In genomic region chr1:53303651-53304515, GRCh38 we compare ENCODE assay signal across 17 cellular contexts. TPM values are rescaled to one million over a fixed set of nuclear protein-coding genes. Genes with fewer than 3 reads are reported as not detected.
DNase-seq lines count a peak whose midpoint lies in the region; ATAC-seq, FAIRE-seq and TF ChIP-seq lines count a peak whose summit lies in the region.
"Had no signal": no experiment of that assay in that cellular context is flagged by ENCODE, and none has a peak within 500 bp of the region (broad histone marks: within the 10 kb centered on the region; RNA-seq: fewer than 3 reads in every experiment).

No MANE protein-coding gene starts in this region.

- H3K9ac ChIP-seq in HUES48 (ENCODE audit: low read depth, low read length) (no peak overlapping the region), HepG2 (ENCODE audit: insufficient read depth, low read depth, low read length) (no peak overlapping the region)

- H3K27me3 ChIP-seq in HUES48 (ENCODE audit: control insufficient read depth, insufficient read depth, low read length) (no peaks in the 10 kb centered on the region), HepG2 (ENCODE audit: control insufficient read depth in 1 of 2, insufficient read depth in 2 of 2, low read length in 2 of 2) (no peaks in the 10 kb centered on the region; a peak in 1 of 5 replicates), foreskin keratinocyte (no peaks in the 10 kb centered on the region)
- H3K27me3 ChIP-seq: gastrocnemius medialis had no signal

- H3K79me2 ChIP-seq in HepG2 (ENCODE audit: insufficient read depth, low read length), result peaks cover 2% of the 10 kb centered on the region

- H3K36me3 ChIP-seq in HUES48 (ENCODE audit: control insufficient read depth, insufficient read depth, low read length) (peaks cover 6% of the 10 kb centered on the region; the same call in 1 of the 2 replicates), HepG2 (replicated peaks in 1 of 2; ENCODE audit: control insufficient read depth in 1 of 2, insufficient read depth in 2 of 2, low read length in 2 of 2) (peaks cover 1 to 9% of the 10 kb centered on the region in 2 experiments; a peak in 2 of 5 replicates)
- H3K36me3 ChIP-seq: cardiac muscle cell, gastrocnemius medialis had no signal

- H3K4me3 ChIP-seq in HUES48 (ENCODE audit: low read depth, low read length) (no peak overlapping the region), HepG2 (replicated peaks in 1 of 3; ENCODE audit: insufficient read depth in 1 of 3, low read depth in 2 of 3, low read length in 3 of 3) (no peak overlapping the region)
- H3K4me3 ChIP-seq: cardiac muscle cell, gastrocnemius medialis had no signal

- intact Hi-C loops in HepG2 (cut with micrococcal nuclease; ENCODE audit: unreplicated experiment), result no loop called here

- H4K20me1 ChIP-seq in HepG2 (ENCODE audit: insufficient read depth, low read length), result 0 out of 2 replicates have a peak, but pooled peaks cover 3% of the 10 kb centered on the region

- 0 out of 2 replicates have a peak, but pooled peaks cover 6% of the 10 kb centered on the region for H3K4me1 ChIP-seq in HUES48 (ENCODE audit: control insufficient read depth, insufficient read depth, low read length)
- peaks cover 4% of the 10 kb centered on the region for H3K4me1 ChIP-seq in HepG2 (ENCODE audit: insufficient read depth, low read length)
- H3K4me1 ChIP-seq in foreskin keratinocyte, result no peaks in the 10 kb centered on the region
- H3K4me1 ChIP-seq: gastrocnemius medialis had no signal

- no peak for TF ChIP-seq RAD21 in HepG2 (CRISPR knock-in tag; IDR thresholded peaks at IDR 0.05)

- H3K27ac ChIP-seq in HUES48 (ENCODE audit: low read depth, low read length) (peak overlapping the region; percentile 32), angular gyrus (ENCODE audit: low read depth, low read length) (peak overlapping the region; percentile 62), HepG2 (ENCODE audit: extremely low read length, insufficient read depth, low read length) (no peak overlapping the region), foreskin keratinocyte (no peak overlapping the region)
- H3K27ac ChIP-seq: cardiac muscle cell, gastrocnemius medialis, VCaP had no signal

- FAIRE-seq in HepG2 (lab: Jason Lieb, UNC), result no peak
- FAIRE-seq: GM19239, urothelium cell line had no signal

- no peak for ATAC-seq in HepG2
- ATAC-seq in foreskin keratinocyte, result no peak
- ATAC-seq: gastrocnemius medialis had no signal

- POLR2A ChIA-PET in HepG2 (lab: Yijun Ruan, JAX), result no interaction called here

- DNase-seq in Ammon's horn (ENCODE audit: low spot score) (peak; percentile 45), left kidney (ENCODE audit: low read depth, low spot score) (peak; percentile 73), HepG2 (ENCODE audit: low spot score) (no peak), NCI-H526 treated with DMSO at 0.1 percent for 48 hours (lab: John Stamatoyannopoulos, UW) (no peak), foreskin keratinocyte (no peak), dedifferentiated amniotic fluid mesenchymal stem cell (ENCODE audit: extremely low spot score) (no peak)
- DNase-seq: activated naive CD4-positive, alpha-beta T cell treated with anti-CD3 and anti-CD28 coated beads for 36 hours; Calu3; gastrocnemius medialis; mesenchymal stem cell; NCI-H2107 had no signal

- no peak overlapping the region for H3K4me2 ChIP-seq in HepG2 (ENCODE audit: low read depth, low read length)

- TF ChIP-seq EP300 in HepG2 (IDR thresholded peaks at IDR 0.05; ENCODE audit: low read depth in 2 of 2, low read length in 2 of 2) (no peak), HepG2 (CRISPR knock-in tag; IDR thresholded peaks at IDR 0.05; ENCODE audit: borderline replicate concordance) (no peak)

- H2AFZ ChIP-seq in HepG2 (ENCODE audit: low read length), result no peak overlapping the region

- CTCF ChIA-PET in HepG2 (lab: Yijun Ruan, JAX; ENCODE audit: low intra/inter-chr PET ratio, low total read pairs), result no interaction called here

- no peak for TF ChIP-seq POLR2A in HepG2 (IDR thresholded peaks at IDR 0.05; ENCODE audit: insufficient read depth in 1 of 2, low read depth in 2 of 2, low read length in 2 of 2)

- TF ChIP-seq CTCF in HepG2 (CRISPR knock-in tag; IDR thresholded peaks at IDR 0.05) (no peak), foreskin keratinocyte (conservative IDR thresholded peaks at IDR 0.05) (no peak)

- H3K9me3 ChIP-seq in HUES48 (ENCODE audit: control insufficient read depth, insufficient read depth, low read length) (no peaks in the 10 kb centered on the region), HepG2 (ENCODE audit: low read length) (no peaks in the 10 kb centered on the region)
- H3K9me3 ChIP-seq: gastrocnemius medialis had no signal

- WGBS in HepG2 (ENCODE audit: low lambda C conversion rate), result 95% methylated on average over 11 of the region's 14 CpGs

- in situ Hi-C loops in HepG2 (cut with HindIII; ENCODE audit: extremely low pct_ligation_motif_present, low pct_unique_long_range_greater_than_20kb), result no loop called here

- BruUV-seq in HepG2 (replicated peaks; lab: Mats Ljungman, UMichigan), result no TSS peak

TF ChIP-seq in HepG2, 621 proteins besides CTCF, POLR2A, EP300 and RAD21:
- TF ChIP-seq FOSL2 (CRISPR knock-in tag; IDR thresholded peaks at IDR 0.05) (no peak), ZNF776 (CRISPR knock-in tag; IDR thresholded peaks at IDR 0.05) (no peak), ZBTB1 (CRISPR knock-in tag; IDR thresholded peaks at IDR 0.05; ENCODE audit: borderline replicate concordance) (no peak), KDM3A (CRISPR knock-in tag; IDR thresholded peaks at IDR 0.05; ENCODE audit: low read depth) (no peak), NBN (conservative IDR thresholded peaks at IDR 0.05) (no peak), ZNF652 (CRISPR knock-in tag; IDR thresholded peaks at IDR 0.05; ENCODE audit: borderline replicate concordance, low read depth) (no peak), ZBTB7A (CRISPR knock-in tag; IDR thresholded peaks at IDR 0.05) (no peak), ZNF737 (CRISPR knock-in tag; IDR thresholded peaks at IDR 0.05; ENCODE audit: borderline replicate concordance) (no peak)

RNA-seq across cellular contexts. Expression of gene LRP8, which starts 24.0 kb away (rescaled TPM):
- total RNA-seq in HepG2 (2016; rRNA removed; fragmentation: Illumina TruSeq; extraction: Trizol) (7.7 and 17.4 TPM in 2 replicates), foreskin keratinocyte (30.5 and 38.9 TPM in 2 replicates)
- total RNA-seq in HepG2 (2016; cell fraction: cytosol; rRNA removed; fragmentation: Illumina TruSeq; extraction: Trizol; ENCODE audit: low read depth), result 2.2 and 4.4 TPM in 2 replicates
- total RNA-seq in HepG2 (2016; cell fraction: insoluble cytoplasmic fraction; rRNA removed; fragmentation: Illumina TruSeq; extraction: Trizol), result 8.1 and 18.8 TPM in 2 replicates
- total RNA-seq in HepG2 (2016; cell fraction: membrane; rRNA removed; fragmentation: Illumina TruSeq; extraction: Trizol), result 7.6 and 8.8 TPM in 2 replicates
- 30.3 and 33.7 TPM in 2 replicates for total RNA-seq in HepG2 (2016; cell fraction: nucleus; rRNA removed; fragmentation: Illumina TruSeq; extraction: Trizol)
- polyA plus RNA-seq in HepG2 (2011; rRNA removed) (17.3 and 20.6 TPM in 2 replicates), foreskin keratinocyte (7.3 and 10.7 TPM in 2 replicates)
- 10.8 and 12.1 TPM in 2 replicates for polyA plus RNA-seq in HepG2 (2011; cell fraction: cytosol; rRNA removed)
- 64.4 and 71.0 TPM in 2 replicates for polyA plus RNA-seq in HepG2 (2011; cell fraction: nucleus; rRNA removed)
- polyA plus RNA-seq in HepG2 (2012), result 6.2 and 8.4 TPM in 2 replicates
- 1.1 and 2.0 TPM in 2 replicates for polyA plus RNA-seq in HepG2 (2016; cell fraction: cytosol; fragmentation: Illumina TruSeq; extraction: Trizol; ENCODE audit: low read depth)
- polyA plus RNA-seq in HepG2 (2016; cell fraction: insoluble cytoplasmic fraction; fragmentation: Illumina TruSeq; extraction: Trizol; ENCODE audit: low read depth), result 7.4 and 8.7 TPM in 2 replicates
- 3.9 and 4.9 TPM in 2 replicates for polyA plus RNA-seq in HepG2 (2016; cell fraction: membrane; fragmentation: Illumina TruSeq; extraction: Trizol; ENCODE audit: low read depth)
- polyA plus RNA-seq in HepG2 (2016; cell fraction: nucleus; fragmentation: Illumina TruSeq; extraction: Trizol; ENCODE audit: insufficient read depth, low read depth), result 51.0 and 61.4 TPM in 2 replicates
- 30.5 and 280 TPM in 2 replicates for polyA minus RNA-seq in HepG2 (2011; rRNA and poly(A)+ RNA removed; ENCODE audit: low replicate concordance)
- polyA minus RNA-seq in HepG2 (2011; cell fraction: cytosol; rRNA and poly(A)+ RNA removed), result 8.3 and 9.2 TPM in 2 replicates
- polyA minus RNA-seq in HepG2 (2011; cell fraction: nucleus; rRNA and poly(A)+ RNA removed), result 28.8 and 29.9 TPM in 2 replicates

Comparison
In these comparisons a context has a peak if more than half of its experiments do, and no peak if none do; other contexts are left out.
1. DNase-seq: peak in Ammon's horn (single experiment) and left kidney (single experiment); none in HepG2 (single experiment), NCI-H526 treated with DMSO at 0.1 percent for 48 hours (single experiment), foreskin keratinocyte (0 of 2) and dedifferentiated amniotic fluid mesenchymal stem cell (single experiment).
2. H3K27ac ChIP-seq: peak in HUES48 (single experiment) and angular gyrus (single experiment); none in HepG2 (single experiment) and foreskin keratinocyte (single experiment).